In genomic region chr1:180244840-180245239, GRCh38 we compare ENCODE assay signal across 19 cellular contexts. TPM values are rescaled to one million over a fixed set of nuclear protein-coding genes. Genes with fewer than 3 reads are reported as not detected.
A peak's percentile ranks its signal among the peaks of the same experiment; 100 is the strongest.
DNase-seq lines count a peak whose midpoint lies in the region; ATAC-seq and TF ChIP-seq lines count a peak whose summit lies in the region.
"Had no signal": no experiment of that assay in that cellular context is flagged by ENCODE, and none has a peak within 500 bp of the region (broad histone marks: within the 10 kb centered on the region; RNA-seq: fewer than 3 reads in every experiment).

No MANE protein-coding gene starts in this region.

- intact Hi-C loops in Calu3 (cut with micrococcal nuclease; ENCODE audit: unreplicated experiment): no loop called here

- peaks cover 30% of the 10 kb centered on the region for H3K27me3 ChIP-seq in osteoblast (ENCODE audit: insufficient read depth, low read length)

- H3K4me2 ChIP-seq in osteoblast (ENCODE audit: insufficient read depth, low read length): no peak overlapping the region
- H3K4me2 ChIP-seq: A549 had no signal

- BruUV-seq in Calu3 (replicated peaks; lab: Mats Ljungman, UMichigan): no TSS peak

- no peak overlapping the region for H3K4me3 ChIP-seq in osteoblast (ENCODE audit: insufficient read depth, low read length)
- H3K4me3 ChIP-seq: A549 had no signal

- no peaks in the 10 kb centered on the region for H3K36me3 Mint-ChIP-seq in Calu3 (ENCODE audit: insufficient read depth, unreplicated experiment)
- H3K36me3 Mint-ChIP-seq in activated naive CD8-positive, alpha-beta T cell treated with anti-CD3 and anti-CD28 coated beads, Interleukin-2, amount 50 U/mL, for 24 hours (ENCODE audit: low read depth): no peaks in the 10 kb centered on the region

- H3K9me3 ChIP-seq in osteoblast (ENCODE audit: low read depth, low read length): no peaks in the 10 kb centered on the region
- H3K9me3 ChIP-seq: A549 had no signal

- no peaks in the 10 kb centered on the region for H3K36me3 ChIP-seq in osteoblast (ENCODE audit: insufficient read depth, low read length)

- H3K27ac Mint-ChIP-seq in Calu3 (ENCODE audit: unreplicated experiment): no peak overlapping the region
- H3K27ac Mint-ChIP-seq in activated naive CD8-positive, alpha-beta T cell treated with anti-CD3 and anti-CD28 coated beads, Interleukin-2, amount 50 U/mL, for 24 hours: no peak overlapping the region

- no peak overlapping the region for H3K4me3 Mint-ChIP-seq in Calu3 (ENCODE audit: low read depth, unreplicated experiment)
- no peak overlapping the region for H3K4me3 Mint-ChIP-seq in activated naive CD8-positive, alpha-beta T cell treated with anti-CD3 and anti-CD28 coated beads, Interleukin-2, amount 50 U/mL, for 24 hours

- H3K27ac ChIP-seq in osteoblast (ENCODE audit: low read depth, low read length): no peak overlapping the region
- H3K27ac ChIP-seq: C4-2B, RWPE1 had no signal

- CTCF ChIA-PET in Calu3 (lab: Charles Lee): no interaction called here

- H3K4me1 ChIP-seq in osteoblast (ENCODE audit: insufficient read depth, low read length): no peaks in the 10 kb centered on the region

- no peak for ATAC-seq in activated naive CD8-positive, alpha-beta T cell treated with anti-CD3 and anti-CD28 coated beads, Interleukin-2, amount 50 U/mL, for 24 hours
- ATAC-seq: PC-3, SK-N-SH treated with all-trans-retinoic acid at 6 μM for 48 hours had no signal

- peaks cover 8% of the 10 kb centered on the region for H3K4me1 Mint-ChIP-seq in Calu3 (ENCODE audit: low read depth, unreplicated experiment)
- H3K4me1 Mint-ChIP-seq in activated naive CD8-positive, alpha-beta T cell treated with anti-CD3 and anti-CD28 coated beads, Interleukin-2, amount 50 U/mL, for 24 hours: no peaks in the 10 kb centered on the region

- no peaks in the 10 kb centered on the region for H3K9me3 Mint-ChIP-seq in Calu3 (ENCODE audit: low read depth, unreplicated experiment)
- H3K9me3 Mint-ChIP-seq in activated naive CD8-positive, alpha-beta T cell treated with anti-CD3 and anti-CD28 coated beads, Interleukin-2, amount 50 U/mL, for 24 hours: no peaks in the 10 kb centered on the region

- H4K20me1 ChIP-seq in osteoblast (ENCODE audit: insufficient read depth, low read length): peaks cover 3% of the 10 kb centered on the region

- H2AFZ ChIP-seq in osteoblast (ENCODE audit: low read length): no peak overlapping the region

- no peak for TF ChIP-seq CTCF in Calu3 (IDR thresholded peaks at IDR 0.05; ENCODE audit: unreplicated experiment)
- TF ChIP-seq CTCF in osteoblast (IDR thresholded peaks at IDR 0.05; ENCODE audit: extremely low read depth, low read depth, low read length): no peak
- no peak for TF ChIP-seq CTCF in GM20000 (IDR thresholded peaks at IDR 0.05; ENCODE audit: extremely low read depth, missing control alignments)

- DNase-seq in Calu3 (peak; percentile 60), NCI-H69 (lab: John Stamatoyannopoulos, UW) (peak; percentile 55), left kidney (ENCODE audit: low read depth, low spot score) (peak; percentile 48), osteoblast (ENCODE audit: insufficient read length, low spot score, missing footprints) (peak; percentile 68), GM20000 (ENCODE audit: low spot score) (no peak)
- DNase-seq in activated CD4-positive, alpha-beta T cell treated with anti-CD3 and anti-CD28 coated beads for 1 hour: no peak
- DNase-seq in activated naive CD8-positive, alpha-beta T cell treated with anti-CD3 and anti-CD28 coated beads, Interleukin-2, amount 50 U/mL, for 24 hours: no peak
- DNase-seq: DMS79, HCEC 1CT, KBM-7, NCI-H1105 treated with DMSO at 0.1 percent for 48 hours, NCI-H1694, NCI-H2081 treated with DMSO at 0.1 percent for 48 hours, PC-3, SIG-M5 had no signal

- peaks cover 31% of the 10 kb centered on the region for H3K27me3 Mint-ChIP-seq in Calu3 (ENCODE audit: unreplicated experiment)
- peaks cover 45% of the 10 kb centered on the region for H3K27me3 Mint-ChIP-seq in activated naive CD8-positive, alpha-beta T cell treated with anti-CD3 and anti-CD28 coated beads, Interleukin-2, amount 50 U/mL, for 24 hours

- no peaks in the 10 kb centered on the region for H3K79me2 ChIP-seq in osteoblast (ENCODE audit: insufficient read depth, low read length)

RNA-seq across cellular contexts. Expression of gene LHX4, which starts 14.8 kb away (rescaled TPM):
- 0.05 and 0.19 TPM in 2 replicates for total RNA-seq in Calu3 (2022)
- not detected in 2 replicates for total RNA-seq in osteoblast

Comparison
In these comparisons a context has a peak if more than half of its experiments do, and no peak if none do; other contexts are left out.
1. DNase-seq: peak in Calu3 (single experiment), NCI-H69 (single experiment), left kidney (single experiment) and osteoblast (single experiment); none in activated CD4-positive, alpha-beta T cell treated with anti-CD3 and anti-CD28 coated beads for 1 hour (single experiment), GM20000 (single experiment) and activated naive CD8-positive, alpha-beta T cell treated with anti-CD3 and anti-CD28 coated beads, Interleukin-2, amount 50 U/mL, for 24 hours (single experiment).